ENCODE assay signal across 8 cellular contexts in the genomic region with DNA sequence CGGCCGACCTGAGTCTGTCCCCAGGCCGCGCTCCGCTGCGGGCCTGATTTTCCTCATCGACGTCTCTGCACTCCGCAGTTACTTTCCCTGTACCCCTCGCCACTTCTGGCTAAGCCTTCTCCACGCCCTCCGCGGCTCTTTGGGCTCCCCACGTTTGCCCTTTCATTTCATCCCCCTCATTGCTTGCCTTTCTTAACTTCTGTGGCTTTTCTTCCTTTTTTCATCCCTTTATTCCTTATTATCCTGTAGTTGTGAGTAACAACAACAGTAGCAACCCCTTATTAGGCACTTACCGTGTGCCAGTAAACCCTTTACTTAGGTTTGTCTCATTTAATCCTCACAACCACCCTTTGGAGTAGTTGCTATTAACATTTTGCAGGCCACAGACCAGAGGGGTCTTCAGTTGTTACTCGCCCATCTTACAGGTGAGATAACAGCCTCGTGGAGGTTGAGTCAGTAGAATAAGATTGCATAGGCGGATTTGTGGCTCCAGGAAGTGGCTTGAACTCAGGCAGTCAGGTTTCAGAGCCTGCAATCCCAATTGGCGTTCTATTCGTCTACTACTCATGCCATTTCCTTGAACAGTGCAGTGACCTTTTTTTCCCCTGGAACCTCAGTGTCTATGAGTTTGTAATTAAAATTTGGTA. TPM values are rescaled to one million over a fixed set of nuclear protein-coding genes. Genes with fewer than 3 reads are reported as not detected.
DNase-seq lines count a peak whose midpoint lies in the region; ATAC-seq and TF ChIP-seq lines count a peak whose summit lies in the region.

No MANE protein-coding gene starts in this region.

- H3K36me3 ChIP-seq in mammary epithelial cell (ENCODE audit: insufficient read depth, low read length) (no peaks in the 10 kb centered on the region), mesenchymal stem cell (ENCODE audit: control insufficient read depth in 1 of 2, insufficient read depth in 2 of 2, low read depth in 1 of 2, low read length in 2 of 2) (no peaks in the 10 kb centered on the region), testis (ENCODE audit: low read depth, missing control alignments) (no peaks in the 10 kb centered on the region)

- peak overlapping the region; percentile 83 to 94 for H3K4ac ChIP-seq in mesenchymal stem cell (ENCODE audit: low read depth in 1 of 2, low read length in 2 of 2)

- no peak overlapping the region for H2AK5ac ChIP-seq in mesenchymal stem cell (ENCODE audit: low read length, severe bottlenecking)

- H3K4me3 ChIP-seq in mammary epithelial cell (replicated peaks in 1 of 3; ENCODE audit: insufficient read depth in 1 of 3, low read depth in 2 of 3, low read length in 3 of 3) = peak overlapping the region; percentile 72 to 97 (median 76)
- H3K4me3 ChIP-seq in mesenchymal stem cell (ENCODE audit: insufficient read depth in 1 of 2, low read depth in 1 of 2, low read length in 2 of 2) = peak overlapping the region; percentile 96 to 98
- peak overlapping the region; percentile 84 to 99 for H3K4me3 ChIP-seq in testis

- H2AFZ ChIP-seq in mammary epithelial cell (ENCODE audit: low read depth, low read length) (peak overlapping the region; percentile 97), mesenchymal stem cell (ENCODE audit: low read depth, low read length) (peak overlapping the region; percentile 95)

- H3K79me2 ChIP-seq in mammary epithelial cell (ENCODE audit: insufficient read depth, low read length) = peaks cover 58% of the 10 kb centered on the region

- no peak overlapping the region for H3K14ac ChIP-seq in mesenchymal stem cell (ENCODE audit: low read length in 2 of 2)

- ATAC-seq in GM18520 (IDR thresholded peaks at IDR 0.05; ENCODE audit: unreplicated experiment) (peak; percentile 3), HG03060 (IDR thresholded peaks at IDR 0.05; ENCODE audit: low read depth, unreplicated experiment) (peak; percentile 4)

- H3K4me1 ChIP-seq in mammary epithelial cell (ENCODE audit: insufficient read depth, low read length) = peaks cover 11% of the 10 kb centered on the region
- peaks cover 2% of the 10 kb centered on the region for H3K4me1 ChIP-seq in mesenchymal stem cell (ENCODE audit: control insufficient read depth, insufficient read depth, low read depth, low read length)
- peaks cover 16% of the 10 kb centered on the region for H3K4me1 ChIP-seq in testis

- TSS peak; percentile 61 for BruUV-seq in mammary epithelial cell (replicated peaks; lab: Mats Ljungman, UMichigan)

- H2BK5ac ChIP-seq in mesenchymal stem cell (ENCODE audit: low read depth, low read length, poor library complexity, severe bottlenecking) = no peak overlapping the region

- CTCF ChIA-PET in mammary epithelial cell (lab: Charles Lee; ENCODE audit: low non-redundant PET) = no interaction called here

- no peak for TF ChIP-seq CTCF in mammary epithelial cell (conservative IDR thresholded peaks at IDR 0.05 in 1 of 2, IDR thresholded peaks at IDR 0.05 in 1 of 2; ENCODE audit: extremely low read depth in 1 of 2, insufficient read depth in 1 of 2, low read depth in 1 of 2, low read length in 2 of 2)
- no peak for TF ChIP-seq CTCF in testis (IDR thresholded peaks at IDR 0.05)

- TF ChIP-seq POLR2A in testis (IDR thresholded peaks at IDR 0.05) = no peak

- H3K18ac ChIP-seq in mesenchymal stem cell (ENCODE audit: low read depth in 1 of 2, low read length in 2 of 2) = peak overlapping the region in 1 of 2 experiments; percentile 61

- in situ Hi-C loops in mammary epithelial cell (cut with MboI; ENCODE audit: low sequenced_read_pairs in 2 of 2) = no loop called here

- peak overlapping the region in 1 of 2 experiments; percentile 29 for H2BK12ac ChIP-seq in mesenchymal stem cell (ENCODE audit: low read length in 2 of 2)

- H2BK15ac ChIP-seq in mesenchymal stem cell (ENCODE audit: low read depth, poor library complexity, severe bottlenecking) = no peak overlapping the region

- peak overlapping the region; percentile 99 for H3K27ac ChIP-seq in mammary epithelial cell (ENCODE audit: insufficient read depth, low read depth, low read length)
- peak overlapping the region; percentile 31 for H3K27ac ChIP-seq in mesenchymal stem cell (ENCODE audit: low read length, poor library complexity, severe bottlenecking)
- peak overlapping the region; percentile 84 to 96 for H3K27ac ChIP-seq in testis

- H3K9ac ChIP-seq in mammary epithelial cell (ENCODE audit: insufficient read depth, low read length) (peak overlapping the region; percentile 99), mesenchymal stem cell (ENCODE audit: low read length) (peak overlapping the region; percentile 98)

- DNase-seq in AG08395 (ENCODE audit: low spot score) = peak; percentile 12
- DNase-seq in RPMI7951 (ENCODE audit: low read depth) = peak; percentile 21
- peak; percentile 65 for DNase-seq in mammary epithelial cell
- peak; percentile 49 for DNase-seq in mesenchymal stem cell
- DNase-seq in testis = no peak
- DNase-seq in middle frontal gyrus (ENCODE audit: extremely low spot score, low spot score) = no peak

- H3K9me3 ChIP-seq in mammary epithelial cell (replicated peaks; ENCODE audit: insufficient read depth, low read length) = no peaks in the 10 kb centered on the region
- no peaks in the 10 kb centered on the region for H3K9me3 ChIP-seq in mesenchymal stem cell (ENCODE audit: control insufficient read depth, low read length)
- H3K9me3 ChIP-seq in testis = no peaks in the 10 kb centered on the region

- peaks cover 14% of the 10 kb centered on the region for H4K20me1 ChIP-seq in mammary epithelial cell (ENCODE audit: insufficient read depth, low read length)

- no peaks in the 10 kb centered on the region for H3K27me3 ChIP-seq in mammary epithelial cell (ENCODE audit: insufficient read depth, low read length)
- H3K27me3 ChIP-seq in mesenchymal stem cell (ENCODE audit: control insufficient read depth in 1 of 2, insufficient read depth in 1 of 2, low read length in 2 of 2) = no peaks in the 10 kb centered on the region
- H3K27me3 ChIP-seq in testis = no peaks in the 10 kb centered on the region

- H4K8ac ChIP-seq in mesenchymal stem cell (ENCODE audit: low read length) = peak overlapping the region; percentile 90

- H4K91ac ChIP-seq in mesenchymal stem cell (ENCODE audit: low read length) = no peak overlapping the region

- H3K23ac ChIP-seq in mesenchymal stem cell (ENCODE audit: low read length in 2 of 2) = no peak overlapping the region

- H3K4me2 ChIP-seq in mammary epithelial cell (ENCODE audit: insufficient read depth, low read depth, low read length) (peak overlapping the region; percentile 93), mesenchymal stem cell (ENCODE audit: low read length, poor library complexity, severe bottlenecking) (peak overlapping the region; percentile 70)

- dilution Hi-C loops in mammary epithelial cell (cut with HindIII; ENCODE audit: low sequenced_read_pairs) = no loop called here

- H2BK120ac ChIP-seq in mesenchymal stem cell (ENCODE audit: low read depth, low read length) = no peak overlapping the region

- intact Hi-C loops in mammary epithelial cell (cut with micrococcal nuclease) (no loop called here), testis (cut with DNase I; ENCODE audit: low total_unique reads) (no loop called here)

- WGBS in mammary epithelial cell (ENCODE audit: low coverage, missing lambda C conversion rate) = under 1% methylated on average over 11 of the region's 20 CpGs
- WGBS in mesenchymal stem cell = under 1% methylated on average over 18 of the region's 20 CpGs
- 0% methylated on average over 18 to 20 of the region's 20 CpGs for WGBS in testis, 2 donors

- no peaks in the 10 kb centered on the region for H3K79me1 ChIP-seq in mesenchymal stem cell (replicated peaks; ENCODE audit: low read length, poor library complexity, severe bottlenecking)

RNA-seq across cellular contexts. Expression of a gene that starts 0.7 kb away (rescaled TPM):
- 29.2 and 33.9 TPM in 2 replicates for total RNA-seq in RPMI7951 (2014; rRNA removed; shearing (Covaris generic))
- total RNA-seq in mammary epithelial cell (10 to 100 TPM; 53.8 to 78.0 TPM), testis (100 to 1,000 TPM; 122 to 134 TPM)
- polyA plus RNA-seq in mammary epithelial cell (54.0 TPM), testis (ENCODE audit: insufficient read depth, low read depth, low replicate concordance) (43.0 TPM)
- polyA minus RNA-seq in mammary epithelial cell = 81.1 TPM
- 38.7 TPM for polyA plus RNA-seq in mesenchymal stem cell (2013, experiment 1 of 2)
- polyA plus RNA-seq in mesenchymal stem cell (2013, experiment 2 of 2) = 35.8 TPM

Comparison
In these comparisons a context has a peak if more than half of its experiments do, and no peak if none do; other contexts are left out.
1. DNase-seq: peak in AG08395 (single experiment), RPMI7951 (single experiment), mammary epithelial cell (single experiment) and mesenchymal stem cell (single experiment); none in testis (single experiment) and middle frontal gyrus (single experiment).
2. H3K27ac ChIP-seq: peak in every context shown above with its lines; median percentile 99 in mammary epithelial cell; 90 in testis; 31 in mesenchymal stem cell.
3. Peak in every context shown above with its lines, with median percentiles within 50 percentile points of each other: H3K4me3 ChIP-seq.